8 cellular contexts compared by ENCODE assay signal in genomic region chr16:66741131-66741900, GRCh38. TPM values are rescaled to one million over a fixed set of nuclear protein-coding genes. Genes with fewer than 3 reads are reported as not detected.
A peak's percentile ranks its signal among the peaks of the same experiment; 100 is the strongest.
DNase-seq lines count a peak whose midpoint lies in the region; ATAC-seq and TF ChIP-seq lines count a peak whose summit lies in the region.

No MANE protein-coding gene starts in this region.

- TF ChIP-seq CTCF in adrenal gland (IDR thresholded peaks at IDR 0.05), result no peak
- no peak for TF ChIP-seq CTCF in cardiac muscle cell (IDR thresholded peaks at IDR 0.05; ENCODE audit: low read depth, low read length)

- H3K4me1 ChIP-seq in adrenal gland (replicated peaks in 1 of 2) (peaks cover 21 to 41% of the 10 kb centered on the region in 2 donors), cardiac muscle cell (ENCODE audit: low read depth) (no peaks in the 10 kb centered on the region)

- no peak for TF ChIP-seq POLR2A in adrenal gland (IDR thresholded peaks at IDR 0.05)

- intact Hi-C loops in adrenal gland (cut with DNase I), result no loop called here

- peak overlapping the region; percentile 62 to 83 (median 67) for H3K27ac ChIP-seq in adrenal gland
- H3K27ac ChIP-seq in cardiac muscle cell, result peak overlapping the region; percentile 63

- no peaks in the 10 kb centered on the region for H3K27me3 ChIP-seq in adrenal gland
- no peaks in the 10 kb centered on the region for H3K27me3 ChIP-seq in cardiac muscle cell

- H3K36me3 ChIP-seq in adrenal gland (replicated peaks in 1 of 2), result peaks cover 0 to 62% of the 10 kb centered on the region in 2 donors
- H3K36me3 ChIP-seq in cardiac muscle cell, result peaks cover 53% of the 10 kb centered on the region

- H3K4me3 ChIP-seq in adrenal gland (no peak overlapping the region), cardiac muscle cell (no peak overlapping the region)

- DNase-seq in HK-2 (ENCODE audit: unreplicated experiment) (peak; percentile 70), adrenal gland (peak; percentile 93 to 98 (median 95)), cardiac muscle cell (ENCODE audit: low read depth in 1 of 2, low spot score in 1 of 2) (peak in 1 of 2 donors; percentile 94), pulmonary artery endothelial cell (ENCODE audit: low read depth, low spot score) (peak; percentile 79), NAMALWA (ENCODE audit: low spot score) (no peak)
- no peak for DNase-seq in stimulated activated CD4-positive, alpha-beta T cell treated with anti-CD3 and anti-CD28 coated beads, Interleukin-4, amount 100 ng/mL, for 1 hour

- H3K9me3 ChIP-seq in adrenal gland (replicated peaks in 1 of 3) (no peaks in the 10 kb centered on the region), cardiac muscle cell (ENCODE audit: low read depth) (no peaks in the 10 kb centered on the region)

- WGBS in adrenal gland, 4 donors, result 21 to 28% (median 25%) methylated on average over 10 of the region's 10 CpGs

- ATAC-seq in GM21515 (IDR thresholded peaks at IDR 0.05; ENCODE audit: unreplicated experiment), result no peak
- no peak for ATAC-seq in HG02678 (IDR thresholded peaks at IDR 0.05; ENCODE audit: unreplicated experiment)

RNA-seq across cellular contexts. Expression of gene DYNC1LI2, which starts 10.1 kb away (rescaled TPM):
- 100 to 1,000 TPM in 3 of 8 donors, 10 to 100 TPM in 5; 61.1 to 234 (median 96.6) TPM for total RNA-seq in adrenal gland
- 10 to 100 TPM; 39.3 to 92.6 (median 74.3) TPM for polyA plus RNA-seq in adrenal gland
- total RNA-seq in cardiac muscle cell, result 54.5 and 58.6 TPM in 2 replicates
- polyA plus RNA-seq in cardiac muscle cell, result 76.0 and 89.6 TPM in 2 replicates
- total RNA-seq in pulmonary artery endothelial cell, result 131 and 166 TPM in 2 replicates

RNA-seq across cellular contexts. Expression of gene CMTM4, which starts 44.8 kb away (rescaled TPM):
- total RNA-seq in adrenal gland (10 to 100 TPM; 14.3 to 24.4 (median 20.7) TPM), cardiac muscle cell (42.3 and 61.6 TPM in 2 replicates), pulmonary artery endothelial cell (8.5 and 12.3 TPM in 2 replicates)
- polyA plus RNA-seq in adrenal gland (10 to 100 TPM in 1 of 3 donors, 1 to 10 TPM in 2; 9.2 to 10.6 (median 9.5) TPM), cardiac muscle cell (19.7 and 22.8 TPM in 2 replicates)

Comparison
In these comparisons a context has a peak if more than half of its experiments do, and no peak if none do; other contexts are left out.
1. DNase-seq: peak in HK-2 (single experiment), adrenal gland (7 of 7) and pulmonary artery endothelial cell (single experiment); none in stimulated activated CD4-positive, alpha-beta T cell treated with anti-CD3 and anti-CD28 coated beads, Interleukin-4, amount 100 ng/mL, for 1 hour (single experiment) and NAMALWA (single experiment).